20 cellular contexts compared by ENCODE assay signal in the genomic region with DNA sequence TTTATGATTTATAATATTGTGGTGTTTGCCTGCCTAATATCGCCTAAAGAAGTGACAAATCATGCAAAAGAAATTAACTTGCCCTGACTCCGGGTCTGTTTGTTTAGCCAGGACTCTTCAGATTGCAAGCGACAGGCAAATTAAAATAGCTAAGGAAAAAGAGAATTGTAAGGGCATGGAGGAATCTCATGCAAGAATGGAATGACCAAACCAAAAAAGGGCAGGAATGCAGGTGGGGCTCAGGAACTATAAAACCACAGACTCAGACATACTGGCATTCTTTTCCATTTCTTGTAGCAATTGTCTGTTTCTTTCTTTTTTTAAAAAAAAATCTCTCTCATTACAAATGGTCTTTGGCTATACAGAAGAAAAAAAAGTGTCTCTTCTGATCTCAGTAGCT.
A peak's percentile ranks its signal among the peaks of the same experiment; 100 is the strongest.
DNase-seq lines count a peak whose midpoint lies in the region; ATAC-seq, FAIRE-seq and TF ChIP-seq lines count a peak whose summit lies in the region.
"Had no signal": no experiment of that assay in that cellular context is flagged by ENCODE, and none has a peak within 500 bp of the region (broad histone marks: within the 10 kb centered on the region; RNA-seq: fewer than 3 reads in every experiment).

No MANE protein-coding gene starts in this region.

- no peak overlapping the region for H3K18ac ChIP-seq in H1 (ENCODE audit: extremely low read depth, low read length)
- H3K18ac ChIP-seq in H9 (ENCODE audit: insufficient read length, low read depth, low read length): no peak overlapping the region

- H3K4me1 ChIP-seq in SK-N-SH (ENCODE audit: control insufficient read depth in 1 of 2, insufficient read depth in 2 of 2, low read depth in 1 of 2, low read length in 1 of 2): peaks cover 0 to 19% of the 10 kb centered on the region in 2 experiments; a peak in 1 of 4 replicates
- H3K4me1 ChIP-seq in H1 (replicated peaks in 1 of 4; ENCODE audit: control insufficient read depth in 3 of 4, insufficient read depth in 4 of 4, low read length in 3 of 4): peaks cover 0 to 8% (median 3%) of the 10 kb centered on the region in 4 experiments; a peak in 3 of 7 replicates
- peaks cover 6% of the 10 kb centered on the region; the same call in 1 of the 2 replicates for H3K4me1 ChIP-seq in H9 (ENCODE audit: insufficient read depth, low read length)

- no peaks in the 10 kb centered on the region for H3K79me1 ChIP-seq in H1 (ENCODE audit: low read depth, low read length)
- no peaks in the 10 kb centered on the region for H3K79me1 ChIP-seq in H9 (ENCODE audit: insufficient read depth, low read depth, low read length, poor library complexity, severe bottlenecking)

- H3K79me2 ChIP-seq in SK-N-SH (ENCODE audit: insufficient read depth) (no peaks in the 10 kb centered on the region), H1 (ENCODE audit: control insufficient read depth in 1 of 2, insufficient read depth in 2 of 2, low read length in 2 of 2) (no peaks in the 10 kb centered on the region), H9 (ENCODE audit: insufficient read depth, low read length) (no peaks in the 10 kb centered on the region)

- no peak overlapping the region for H2BK12ac ChIP-seq in H1 (ENCODE audit: low read depth, low read length)
- no peak overlapping the region for H2BK12ac ChIP-seq in H9 (ENCODE audit: insufficient read length, low read depth, low read length)

- H2AFZ ChIP-seq in SK-N-SH (ENCODE audit: low read depth) (no peak overlapping the region), H1 (ENCODE audit: low read length) (no peak overlapping the region), H9 (ENCODE audit: low read length) (no peak overlapping the region)

- H3K9ac ChIP-seq in SK-N-SH (no peak overlapping the region), H1 (replicated peaks in 1 of 4; ENCODE audit: extremely low read depth in 1 of 4, low read depth in 3 of 4, low read length in 3 of 4) (no peak overlapping the region), H9 (ENCODE audit: extremely low read depth, insufficient read length, low read length) (no peak overlapping the region)

- no peak for TF ChIP-seq CTCF in SK-N-SH (IDR thresholded peaks at IDR 0.05)
- no peak for TF ChIP-seq CTCF in H1 (IDR thresholded peaks at IDR 0.05; ENCODE audit: control extremely low read depth in 1 of 3, insufficient read depth in 1 of 3, low read depth in 1 of 3, low read length in 3 of 3)
- no peak for TF ChIP-seq CTCF in H9 (conservative IDR thresholded peaks at IDR 0.05)

- no peak for TF ChIP-seq RAD21 in SK-N-SH (IDR thresholded peaks at IDR 0.05; ENCODE audit: low read length)
- TF ChIP-seq RAD21 in H1 (IDR thresholded peaks at IDR 0.05 in 1 of 2, conservative IDR thresholded peaks at IDR 0.05 in 1 of 2; ENCODE audit: low read depth in 2 of 2, low read length in 2 of 2): no peak

- POLR2A ChIA-PET in SK-N-SH (lab: Yijun Ruan, JAX) (no interaction called here), H1 (lab: Charles Lee; ENCODE audit: partially characterized antibody) (no interaction called here)

- peaks cover 16% of the 10 kb centered on the region for H3K27me3 Mint-ChIP-seq in activated naive CD8-positive, alpha-beta T cell treated with anti-CD3 and anti-CD28 coated beads, Interleukin-2, amount 50 U/mL, for 24 hours
- H3K27me3 Mint-ChIP-seq in H9 (ENCODE audit: low read depth): peaks cover 2% of the 10 kb centered on the region

- H3K27me3 ChIP-seq in SK-N-SH (ENCODE audit: insufficient read depth): 0 out of 2 replicates have a peak, but pooled peaks cover 7% of the 10 kb centered on the region
- no peaks in the 10 kb centered on the region for H3K27me3 ChIP-seq in H1 (replicated peaks in 1 of 4; ENCODE audit: control insufficient read depth in 3 of 4, extremely low read depth in 1 of 4, insufficient read depth in 3 of 4, low read length in 3 of 4)
- no peaks in the 10 kb centered on the region for H3K27me3 ChIP-seq in H9 (ENCODE audit: insufficient read depth, low read length)

- H4K5ac ChIP-seq in H1 (ENCODE audit: insufficient read length, low read depth, low read length) (no peak overlapping the region), H9 (ENCODE audit: insufficient read length, low read depth, low read length) (no peak overlapping the region)

- CTCF ChIA-PET in SK-N-SH (lab: Yijun Ruan, JAX): no interaction called here
- CTCF ChIA-PET in H1 (lab: Charles Lee; ENCODE audit: partially characterized antibody): interaction anchor here (0.7 to 1.6 kb wide), 4 partner anchors 9 to 367 kb away, joined by 3 to 4 read pairs (median 3); no protein-coding TSS in a partner anchor

- TF ChIP-seq POLR2A in H1 (IDR thresholded peaks at IDR 0.05; ENCODE audit: control extremely low read depth in 1 of 2, low read depth in 2 of 2, low read length in 2 of 2): no peak

- H2AK5ac ChIP-seq in H1 (ENCODE audit: low read depth, low read length) (no peak overlapping the region), H9 (ENCODE audit: insufficient read length, low read length) (no peak overlapping the region)

- 43% methylated on average over 3 of the region's 3 CpGs for WGBS in SK-N-SH (ENCODE audit: low lambda C conversion rate)
- WGBS in H1 (ENCODE audit: extremely low coverage in 1 of 2, insufficient coverage in 1 of 2, insufficient read length in 1 of 2, insufficient replicate concordance in 2 of 2, low coverage in 1 of 2, low lambda C conversion rate in 2 of 2, missing lambda C conversion rate in 1 of 2), 2 experiments: 68% methylated on average over 3 of the region's 3 CpGs; no CpG with 5 or more reads in 1 of the 2 experiments
- no CpG with 5 or more reads among the region's 3 CpGs for WGBS in H9 (ENCODE audit: extremely low coverage, insufficient read length, low lambda C conversion rate)

- H3K36me3 ChIP-seq in SK-N-SH (replicated peaks in 1 of 2; ENCODE audit: control insufficient read depth in 1 of 2, insufficient read depth in 2 of 2, low read length in 1 of 2) (no peaks in the 10 kb centered on the region), H1 (ENCODE audit: control insufficient read depth in 2 of 4, insufficient read depth in 4 of 4, low read length in 3 of 4) (no peaks in the 10 kb centered on the region)

- H2BK5ac ChIP-seq in H1 (ENCODE audit: low read depth, low read length): no peak overlapping the region
- H2BK5ac ChIP-seq in H9 (ENCODE audit: insufficient read length, low read length): no peak overlapping the region

- H4K8ac ChIP-seq in H1 (ENCODE audit: extremely low read depth, insufficient read depth, low read length) (no peak overlapping the region), H9 (replicated peaks; ENCODE audit: insufficient read length, low read depth, low read length) (no peak overlapping the region)

- H3K4me3 Mint-ChIP-seq in activated naive CD8-positive, alpha-beta T cell treated with anti-CD3 and anti-CD28 coated beads, Interleukin-2, amount 50 U/mL, for 24 hours: no peak overlapping the region
- no peak overlapping the region for H3K4me3 Mint-ChIP-seq in H9
- H3K4me3 Mint-ChIP-seq: B cell; CD8-positive, alpha-beta T cell had no signal

- H3K9me3 ChIP-seq in SK-N-SH (no peaks in the 10 kb centered on the region), H1 (ENCODE audit: insufficient read depth in 2 of 2, low read depth in 1 of 2, low read length in 1 of 2) (no peaks in the 10 kb centered on the region), H9 (ENCODE audit: control insufficient read depth, low read depth, low read length) (no peaks in the 10 kb centered on the region)

- H3F3A ChIP-seq in SK-N-SH (replicated peaks; ENCODE audit: insufficient read depth): no peaks in the 10 kb centered on the region

- H3K14ac ChIP-seq in H1 (ENCODE audit: insufficient read length) (no peak overlapping the region), H9 (ENCODE audit: insufficient read depth, low read length) (no peak overlapping the region)

- H3K23me2 ChIP-seq in H1 (ENCODE audit: low read depth, low read length): peaks cover 2% of the 10 kb centered on the region; the same call in 1 of the 2 replicates
- no peaks in the 10 kb centered on the region for H3K23me2 ChIP-seq in H9 (ENCODE audit: insufficient read length, low read depth, low read length, poor library complexity, severe bottlenecking)

- H3K9me3 Mint-ChIP-seq in activated naive CD8-positive, alpha-beta T cell treated with anti-CD3 and anti-CD28 coated beads, Interleukin-2, amount 50 U/mL, for 24 hours: no peaks in the 10 kb centered on the region
- no peaks in the 10 kb centered on the region for H3K9me3 Mint-ChIP-seq in H9
- H3K9me3 Mint-ChIP-seq: CD8-positive, alpha-beta T cell had no signal

- H2BK120ac ChIP-seq in H1 (replicated peaks; ENCODE audit: low read depth, low read length) (no peak overlapping the region), H9 (ENCODE audit: low read depth, low read length, poor library complexity, severe bottlenecking) (no peak overlapping the region)

- H3K27ac ChIP-seq in SK-N-SH (ENCODE audit: low read depth in 2 of 2, low read length in 1 of 2): no peak overlapping the region
- no peak overlapping the region for H3K27ac ChIP-seq in H1 (ENCODE audit: low read depth, low read length)
- no peak overlapping the region for H3K27ac ChIP-seq in H9 (ENCODE audit: insufficient read length, low read depth, low read length)
- H3K27ac ChIP-seq: 22Rv1, C4-2B had no signal

- TF ChIP-seq EP300 in SK-N-SH (IDR thresholded peaks at IDR 0.05; ENCODE audit: borderline replicate concordance in 1 of 2, low read depth in 1 of 2, low read length in 1 of 2): no peak
- TF ChIP-seq EP300 in H1 (IDR thresholded peaks at IDR 0.05; ENCODE audit: borderline replicate concordance in 1 of 2, low read depth in 2 of 2, low read length in 2 of 2): no peak

- ATAC-seq in SK-N-SH treated with all-trans-retinoic acid at 6 μM for 48 hours: peak; percentile 32; the same call in 2 of the 3 replicates
- no peak for ATAC-seq in activated naive CD8-positive, alpha-beta T cell treated with anti-CD3 and anti-CD28 coated beads, Interleukin-2, amount 50 U/mL, for 24 hours
- ATAC-seq: CD8-positive, alpha-beta T cell; HepG2 had no signal

- H4K91ac ChIP-seq in H1 (replicated peaks; ENCODE audit: insufficient read length, low read length) (no peak overlapping the region), H9 (ENCODE audit: insufficient read length, low read depth, low read length) (no peak overlapping the region)

- no peaks in the 10 kb centered on the region for H3K4me1 Mint-ChIP-seq in activated naive CD8-positive, alpha-beta T cell treated with anti-CD3 and anti-CD28 coated beads, Interleukin-2, amount 50 U/mL, for 24 hours
- H3K4me1 Mint-ChIP-seq in H9: peaks cover 38 to 43% of the 10 kb centered on the region in 2 experiments

- no peaks in the 10 kb centered on the region for H3K36me3 Mint-ChIP-seq in activated naive CD8-positive, alpha-beta T cell treated with anti-CD3 and anti-CD28 coated beads, Interleukin-2, amount 50 U/mL, for 24 hours (ENCODE audit: low read depth)
- no peaks in the 10 kb centered on the region for H3K36me3 Mint-ChIP-seq in H9 (ENCODE audit: insufficient read depth in 1 of 3, low read depth in 3 of 3)
- H3K36me3 Mint-ChIP-seq: CD8-positive, alpha-beta T cell had no signal

- H3K4me3 ChIP-seq in SK-N-SH (ENCODE audit: low read depth in 2 of 2, low read length in 1 of 2) (no peak overlapping the region), H1 (ENCODE audit: extremely low read depth in 1 of 4, insufficient read depth in 2 of 4, low read depth in 3 of 4, low read length in 4 of 4) (no peak overlapping the region)

- H3K4ac ChIP-seq in H1 (replicated peaks; ENCODE audit: insufficient read length, low read depth, low read length) (no peak overlapping the region), H9 (ENCODE audit: low read depth, low read length) (no peak overlapping the region)

- H3K4me2 ChIP-seq in SK-N-SH (no peak overlapping the region), H1 (ENCODE audit: insufficient read depth in 1 of 2, low read depth in 2 of 2, low read length in 2 of 2) (no peak overlapping the region), H9 (ENCODE audit: insufficient read depth, insufficient read length, low read length) (no peak overlapping the region)

- H3K56ac ChIP-seq in H1 (replicated peaks; ENCODE audit: insufficient read length, low read depth, low read length) (no peak overlapping the region), H9 (ENCODE audit: insufficient read length, low read depth, low read length) (no peak overlapping the region)

- no peak for FAIRE-seq in H1 (lab: Jason Lieb, UNC)
- no peak for FAIRE-seq in urothelium cell line (lab: Jason Lieb, UNC)
- FAIRE-seq: D721Med, GM12892, HepG2 had no signal

- no peak overlapping the region for H2BK15ac ChIP-seq in H1 (ENCODE audit: low read length)
- no peak overlapping the region for H2BK15ac ChIP-seq in H9 (ENCODE audit: low read depth, low read length)

- no peaks in the 10 kb centered on the region for H3K9me2 ChIP-seq in SK-N-SH

- H4K20me1 ChIP-seq in SK-N-SH (ENCODE audit: insufficient read depth) (no peaks in the 10 kb centered on the region), H1 (replicated peaks in 1 of 2; ENCODE audit: control insufficient read depth in 1 of 2, insufficient read depth in 2 of 2, low read length in 2 of 2) (no peaks in the 10 kb centered on the region), H9 (ENCODE audit: control insufficient read depth, insufficient read depth, insufficient read length) (no peaks in the 10 kb centered on the region)

- H3K23ac ChIP-seq in H1 (ENCODE audit: insufficient read length) (no peak overlapping the region), H9 (ENCODE audit: insufficient read length, low read depth, low read length) (no peak overlapping the region)

- DNase-seq in SK-N-SH (no peak), M059J (ENCODE audit: low read depth) (peak; percentile 52), H1 (ENCODE audit: low read depth in 1 of 2, low spot score in 2 of 2) (peak in 1 of 2 experiments; percentile 7), urothelium cell line (ENCODE audit: low spot score) (peak; percentile 25), NCI-H146 (lab: John Stamatoyannopoulos, UW) (no peak), H9 (no peak)
- DNase-seq in activated naive CD8-positive, alpha-beta T cell treated with anti-CD3 and anti-CD28 coated beads, Interleukin-2, amount 50 U/mL, for 24 hours: no peak
- DNase-seq: CD8-positive, alpha-beta T cell; COR-L47; DMS153; DMS79 treated with DMSO at 0.1 percent for 48 hours; GDM1; H7 had no signal

- no peak overlapping the region for H2BK20ac ChIP-seq in H1 (ENCODE audit: low read length)
- no peak overlapping the region for H2BK20ac ChIP-seq in H9 (ENCODE audit: low read depth, low read length, poor library complexity, severe bottlenecking)

- H3T11ph ChIP-seq in H9 (ENCODE audit: low read length): no peak overlapping the region

- no peak overlapping the region for H3K27ac Mint-ChIP-seq in activated naive CD8-positive, alpha-beta T cell treated with anti-CD3 and anti-CD28 coated beads, Interleukin-2, amount 50 U/mL, for 24 hours
- no peak overlapping the region for H3K27ac Mint-ChIP-seq in H9
- H3K27ac Mint-ChIP-seq: B cell; CD8-positive, alpha-beta T cell had no signal

Comparison
In these comparisons a context has a peak if more than half of its experiments do, and no peak if none do; other contexts are left out.
1. DNase-seq: peak in M059J (single experiment) and urothelium cell line (single experiment); none in SK-N-SH (single experiment), activated naive CD8-positive, alpha-beta T cell treated with anti-CD3 and anti-CD28 coated beads, Interleukin-2, amount 50 U/mL, for 24 hours (single experiment), NCI-H146 (single experiment) and H9 (single experiment).